22 cellular contexts compared by ENCODE assay signal in genomic region chr21:35987475-35987874, GRCh38.
DNase-seq lines count a peak whose midpoint lies in the region; ATAC-seq and TF ChIP-seq lines count a peak whose summit lies in the region.
"Had no signal": no experiment of that assay in that cellular context is flagged by ENCODE, and none has a peak within 500 bp of the region (broad histone marks: within the 10 kb centered on the region; RNA-seq: fewer than 3 reads in every experiment).

No MANE protein-coding gene starts in this region.

- 29 to 31% methylated on average over 5 of the region's 5 CpGs for WGBS in body of pancreas, 2 donors

- no peaks in the 10 kb centered on the region for H3K4me1 Mint-ChIP-seq in activated CD8-positive, alpha-beta T cell treated with anti-CD3 and anti-CD28 coated beads, Interleukin-2, amount 10 ng/mL, durations not matched to agents 7 days and 5 days (ENCODE audit: low read depth)
- H3K4me1 Mint-ChIP-seq: IgD-negative memory B cell had no signal

- H3K9ac ChIP-seq in mucosa of rectum (ENCODE audit: low read depth in 1 of 2, low read length in 2 of 2), result no peak overlapping the region
- H3K9ac ChIP-seq: GM23248 had no signal

- H3K27ac ChIP-seq in body of pancreas (peak overlapping the region in 1 of 4 donors; percentile 21), mucosa of rectum (ENCODE audit: low read depth in 2 of 2, low read length in 2 of 2) (peak overlapping the region; percentile 17 to 38)
- H3K27ac ChIP-seq: GM23248, RWPE1 had no signal

- TF ChIP-seq CTCF in body of pancreas (IDR thresholded peaks at IDR 0.05) (no peak), omental fat pad (IDR thresholded peaks at IDR 0.05) (no peak)

- no peak overlapping the region for H3K4me3 Mint-ChIP-seq in activated CD8-positive, alpha-beta T cell treated with anti-CD3 and anti-CD28 coated beads, Interleukin-2, amount 10 ng/mL, durations not matched to agents 7 days and 5 days
- H3K4me3 Mint-ChIP-seq: IgD-negative memory B cell had no signal

- no peaks in the 10 kb centered on the region for H3K36me3 Mint-ChIP-seq in activated CD8-positive, alpha-beta T cell treated with anti-CD3 and anti-CD28 coated beads, Interleukin-2, amount 10 ng/mL, durations not matched to agents 7 days and 5 days (ENCODE audit: low read depth)
- H3K36me3 Mint-ChIP-seq: CD14-positive monocyte, IgD-negative memory B cell had no signal

- H3K36me3 ChIP-seq in body of pancreas (replicated peaks in 1 of 2; ENCODE audit: insufficient read depth in 1 of 2, low read depth in 2 of 2) (no peaks in the 10 kb centered on the region), mucosa of rectum (ENCODE audit: control insufficient read depth in 2 of 2, insufficient read depth in 2 of 2, low read length in 2 of 2) (no peaks in the 10 kb centered on the region)

- ATAC-seq in body of pancreas (peak; percentile 60), omental fat pad (ENCODE audit: low FRiP score) (no peak)
- ATAC-seq in activated CD8-positive, alpha-beta T cell treated with anti-CD3 and anti-CD28 coated beads, Interleukin-2, amount 10 ng/mL, durations not matched to agents 7 days and 5 days, result no peak
- ATAC-seq: HCT116, PC-3 had no signal

- H3K27ac Mint-ChIP-seq in activated CD8-positive, alpha-beta T cell treated with anti-CD3 and anti-CD28 coated beads, Interleukin-2, amount 10 ng/mL, durations not matched to agents 7 days and 5 days, result no peak overlapping the region
- H3K27ac Mint-ChIP-seq: CD14-positive monocyte, IgD-negative memory B cell had no signal

- no peaks in the 10 kb centered on the region for H3K9me3 Mint-ChIP-seq in activated CD8-positive, alpha-beta T cell treated with anti-CD3 and anti-CD28 coated beads, Interleukin-2, amount 10 ng/mL, durations not matched to agents 7 days and 5 days (ENCODE audit: insufficient read depth)
- H3K9me3 Mint-ChIP-seq: IgD-negative memory B cell had no signal

- H3K4me1 ChIP-seq in body of pancreas (peaks cover 9% of the 10 kb centered on the region), mucosa of rectum (ENCODE audit: control insufficient read depth in 2 of 2, insufficient read depth in 2 of 2, low read length in 2 of 2) (peaks cover 0 to 2% of the 10 kb centered on the region in 2 donors)

- DNase-seq in DMS79 (lab: John Stamatoyannopoulos, UW), result peak; percentile 70
- peak; percentile 14 for DNase-seq in NCI-H146 (lab: John Stamatoyannopoulos, UW)
- peak in 1 of 4 donors; percentile 72 for DNase-seq in body of pancreas
- no peak for DNase-seq in NCI-H1436 (lab: John Stamatoyannopoulos, UW)
- DNase-seq in activated CD8-positive, alpha-beta T cell treated with anti-CD3 and anti-CD28 coated beads, Interleukin-2, amount 10 ng/mL, durations not matched to agents 7 days and 5 days, result no peak
- no peak for DNase-seq in CD1c-positive myeloid dendritic cell (ENCODE audit: extremely low spot score)
- DNase-seq in omental fat pad (ENCODE audit: low spot score), result no peak
- DNase-seq: ACHN, AML-193, GM23248, Kasumi-1, MM.1S, NCI-H1092 treated with DMSO at 0.1 percent for 48 hours, NCI-H2081 treated with DMSO at 0.1 percent for 48 hours, NCI-H345, NCI-H526 treated with DMSO at 0.1 percent for 48 hours, PC-3 had no signal

- TF ChIP-seq POLR2A in body of pancreas (IDR thresholded peaks at IDR 0.05), result no peak

- intact Hi-C loops in body of pancreas (cut with DNase I), result no loop called here

- H3K4me3 ChIP-seq in body of pancreas, result no peak overlapping the region
- H3K4me3 ChIP-seq in mucosa of rectum (ENCODE audit: low read length in 2 of 2), result no peak overlapping the region
- H3K4me3 ChIP-seq: GM23248 had no signal

- POLR2A ChIA-PET in activated CD8-positive, alpha-beta T cell treated with anti-CD3 and anti-CD28 coated beads, Interleukin-2, amount 10 ng/mL, durations not matched to agents 7 days and 5 days (lab: Charles Lee), result no interaction called here

- H3K9me3 ChIP-seq in body of pancreas, result no peaks in the 10 kb centered on the region
- H3K9me3 ChIP-seq in mucosa of rectum (ENCODE audit: control insufficient read depth in 2 of 2, low read length in 2 of 2), result no peaks in the 10 kb centered on the region

- CTCF ChIA-PET in activated CD8-positive, alpha-beta T cell treated with anti-CD3 and anti-CD28 coated beads, Interleukin-2, amount 10 ng/mL, durations not matched to agents 7 days and 5 days (lab: Charles Lee), result interaction anchor here (0.5 kb wide), 1 partner anchor 550 kb away, joined by 4 read pairs; no protein-coding TSS in a partner anchor

- H3K27me3 Mint-ChIP-seq in activated CD8-positive, alpha-beta T cell treated with anti-CD3 and anti-CD28 coated beads, Interleukin-2, amount 10 ng/mL, durations not matched to agents 7 days and 5 days (ENCODE audit: low read depth), result peaks cover 7% of the 10 kb centered on the region

- H3K27me3 ChIP-seq in body of pancreas (no peaks in the 10 kb centered on the region), mucosa of rectum (ENCODE audit: control insufficient read depth in 2 of 2, insufficient read depth in 2 of 2, low read length in 2 of 2) (no peaks in the 10 kb centered on the region)

Comparison
In these comparisons a context has a peak if more than half of its experiments do, and no peak if none do; other contexts are left out.
1. DNase-seq: peak in DMS79 (single experiment) and NCI-H146 (single experiment); none in NCI-H1436 (single experiment), activated CD8-positive, alpha-beta T cell treated with anti-CD3 and anti-CD28 coated beads, Interleukin-2, amount 10 ng/mL, durations not matched to agents 7 days and 5 days (single experiment), CD1c-positive myeloid dendritic cell (single experiment) and omental fat pad (single experiment).